11 cellular contexts compared by ENCODE assay signal in the genomic region with DNA sequence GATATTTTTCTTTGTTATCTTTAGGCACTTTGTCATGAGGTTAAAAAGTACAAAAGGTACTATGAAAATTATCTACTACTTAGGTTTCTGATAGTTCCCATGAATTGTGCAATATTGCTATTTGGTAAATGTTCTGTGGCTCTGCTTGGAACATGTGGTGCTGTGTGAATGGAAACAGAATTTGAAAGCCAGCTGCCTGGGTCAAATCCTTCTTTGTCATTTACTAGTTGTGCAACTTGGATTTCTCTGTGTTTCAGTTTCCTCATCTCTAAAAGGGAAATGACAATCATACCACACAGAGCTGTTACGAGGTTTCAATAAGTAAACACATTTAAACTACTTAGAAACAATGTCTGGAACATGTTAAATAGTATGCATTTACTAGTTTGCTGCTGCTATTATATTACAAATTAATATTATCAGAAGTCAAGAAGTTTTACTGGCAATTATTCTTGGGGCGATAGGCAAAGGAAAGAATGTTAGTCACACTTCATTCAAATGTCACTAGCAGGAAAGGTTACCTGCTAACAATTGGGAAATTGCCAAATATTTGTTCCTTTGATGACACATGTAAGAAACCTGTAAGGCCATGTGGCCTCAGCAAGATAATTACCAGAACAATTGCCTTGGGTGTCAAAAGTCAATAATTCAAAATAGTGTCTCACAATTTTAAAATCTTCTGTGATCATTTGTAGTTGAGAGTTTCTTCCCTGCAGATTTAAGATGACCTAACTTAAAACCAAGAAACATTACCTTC.
DNase-seq lines count a peak whose midpoint lies in the region; ATAC-seq, FAIRE-seq and TF ChIP-seq lines count a peak whose summit lies in the region.
"Had no signal": no experiment of that assay in that cellular context is flagged by ENCODE, and none has a peak within 500 bp of the region (broad histone marks: within the 10 kb centered on the region; RNA-seq: fewer than 3 reads in every experiment).

No MANE protein-coding gene starts in this region.

- no peak overlapping the region for H3K4me3 ChIP-seq in HL-60 (replicated peaks; ENCODE audit: insufficient read depth, low read length)
- H3K4me3 ChIP-seq in astrocyte (ENCODE audit: insufficient read depth, low read depth, low read length) = no peak overlapping the region
- H3K4me3 ChIP-seq: hepatocyte had no signal

- H3K27me3 ChIP-seq in HL-60 (ENCODE audit: insufficient read depth, poor library complexity, severe bottlenecking) (no peaks in the 10 kb centered on the region), astrocyte (ENCODE audit: insufficient read depth, low read length) (no peaks in the 10 kb centered on the region)
- H3K27me3 ChIP-seq: hepatocyte had no signal

- no peaks in the 10 kb centered on the region for H3K9me3 ChIP-seq in astrocyte (ENCODE audit: insufficient read depth, low read depth, low read length)

- H3K27ac Mint-ChIP-seq in astrocyte (ENCODE audit: unreplicated experiment) = no peak overlapping the region
- H3K27ac Mint-ChIP-seq: activated T-helper 1 cell treated with anti-CD3 and anti-CD28 coated beads, Interleukin-12 subunit alpha, Interleukin-12 subunit beta, Interleukin-2, Interleukin-4 antibody, amounts not matched to agents 30 ng/mL and 10 ng/mL and 1 ng/mL, durations not matched to agents 14 hours and 24 hours and 36 hours had no signal

- DNase-seq in A172 (ENCODE audit: low spot score) = peak; percentile 5
- peak; percentile 57 to 60 for DNase-seq in HL-60 (ENCODE audit: low read depth in 1 of 2, low spot score in 1 of 2)
- peak; percentile 34 for DNase-seq in astrocyte (ENCODE audit: low read depth)
- DNase-seq in iPS-NIHi11 (ENCODE audit: low spot score) = peak; percentile 13
- DNase-seq in RCC 7860 (ENCODE audit: low spot score) = no peak
- DNase-seq in stimulated activated CD4-positive, alpha-beta T cell treated with anti-CD3 and anti-CD28 coated beads, Interleukin-4, amount 100 ng/mL, for 1 hour = no peak
- no peak for DNase-seq in T-helper 2 cell

- no peaks in the 10 kb centered on the region for H3K4me1 ChIP-seq in astrocyte (ENCODE audit: insufficient read depth, low read length)

- H4K20me1 ChIP-seq in astrocyte (ENCODE audit: insufficient read depth, low read length) = no peaks in the 10 kb centered on the region

- H3K4me1 Mint-ChIP-seq in astrocyte (ENCODE audit: low read depth, unreplicated experiment) = peaks cover 7% of the 10 kb centered on the region

- H3K27me3 Mint-ChIP-seq in astrocyte (ENCODE audit: low read depth, unreplicated experiment) = no peaks in the 10 kb centered on the region

- no peak for TF ChIP-seq CTCF in HL-60 (IDR thresholded peaks at IDR 0.05; ENCODE audit: insufficient read depth, low read length)
- TF ChIP-seq CTCF in astrocyte (IDR thresholded peaks at IDR 0.05; ENCODE audit: insufficient read depth, low read depth, low read length) = no peak

- H3K4me3 Mint-ChIP-seq in astrocyte (ENCODE audit: unreplicated experiment) = no peak overlapping the region
- H3K4me3 Mint-ChIP-seq: activated T-helper 1 cell treated with anti-CD3 and anti-CD28 coated beads, Interleukin-12 subunit alpha, Interleukin-12 subunit beta, Interleukin-2, Interleukin-4 antibody, amounts not matched to agents 30 ng/mL and 10 ng/mL and 1 ng/mL, durations not matched to agents 14 hours and 24 hours and 36 hours had no signal

- no peaks in the 10 kb centered on the region for H3K9me3 Mint-ChIP-seq in astrocyte (ENCODE audit: unreplicated experiment)

- no peak overlapping the region for H3K9ac ChIP-seq in astrocyte (ENCODE audit: low read length)

- no peaks in the 10 kb centered on the region for H3K36me3 ChIP-seq in astrocyte (ENCODE audit: insufficient read depth, low read length)

- H2AFZ ChIP-seq in astrocyte (ENCODE audit: low read depth, low read length) = no peak overlapping the region
- H2AFZ ChIP-seq: hepatocyte had no signal

- FAIRE-seq in astrocyte (lab: Jason Lieb, UNC) (no peak), RCC 7860 (lab: Jason Lieb, UNC) (no peak)

- ATAC-seq in HG02678 (IDR thresholded peaks at IDR 0.05; ENCODE audit: unreplicated experiment) = no peak
- ATAC-seq: Panc1 had no signal

- H3K27ac ChIP-seq in HL-60 (replicated peaks) (peak overlapping the region; percentile 61), astrocyte (ENCODE audit: low read depth, low read length) (no peak overlapping the region)
- H3K27ac ChIP-seq: hepatocyte had no signal

- H3K36me3 Mint-ChIP-seq in astrocyte (ENCODE audit: low read depth, unreplicated experiment) = no peaks in the 10 kb centered on the region

- H3K79me2 ChIP-seq in astrocyte (ENCODE audit: insufficient read depth, low read length) = no peaks in the 10 kb centered on the region
- H3K79me2 ChIP-seq: hepatocyte had no signal

- H3K4me2 ChIP-seq in astrocyte (ENCODE audit: low read length) = no peak overlapping the region
- H3K4me2 ChIP-seq: hepatocyte had no signal

Comparison
In these comparisons a context has a peak if more than half of its experiments do, and no peak if none do; other contexts are left out.
1. DNase-seq: peak in A172 (single experiment), HL-60 (2 of 2), astrocyte (single experiment) and iPS-NIHi11 (single experiment); none in RCC 7860 (single experiment), stimulated activated CD4-positive, alpha-beta T cell treated with anti-CD3 and anti-CD28 coated beads, Interleukin-4, amount 100 ng/mL, for 1 hour (single experiment) and T-helper 2 cell (0 of 5).